In the genomic region with DNA sequence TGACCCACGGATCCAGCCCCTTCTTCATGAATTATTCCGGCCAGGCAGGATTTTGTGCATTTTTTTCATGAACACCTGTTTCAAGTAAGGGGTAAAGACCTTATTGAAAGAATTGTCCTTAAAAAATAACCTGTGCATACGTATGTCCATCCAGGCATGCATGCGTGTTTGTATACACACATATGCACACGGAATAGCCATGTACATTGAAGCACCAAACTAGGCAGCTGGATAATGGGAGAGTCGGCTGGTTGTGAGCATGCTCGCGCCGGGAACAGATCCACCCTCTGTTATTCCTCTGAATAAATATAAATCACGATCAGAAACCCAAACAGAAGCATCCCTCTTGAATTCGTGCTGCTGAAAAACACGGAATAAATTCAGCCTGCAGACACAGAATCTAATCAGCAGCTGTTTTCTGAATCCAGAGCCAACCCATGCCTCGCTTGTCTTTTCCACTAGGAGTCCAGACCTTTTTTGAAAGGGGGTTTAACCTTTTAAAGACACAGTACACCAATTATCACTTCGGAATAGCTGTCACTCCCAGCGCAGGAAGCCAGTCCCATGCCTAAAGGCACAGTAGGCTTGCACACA, we compare ENCODE assay signal across 8 cellular contexts.
DNase-seq lines count a peak whose midpoint lies in the region; ATAC-seq and FAIRE-seq lines count a peak whose summit lies in the region.

A gene (minus strand): TSS at position 473 of the 594 bp plus-strand sequence.

- in situ Hi-C loops in T47D (cut with HindIII; ENCODE audit: low pct_unique_long_range_greater_than_20kb, low sequenced_read_pairs): no loop called here

- DNase-seq in activated T-cell treated with anti-CD3 and anti-CD28 coated beads, Interleukin-2, amount 50 U/mL, for 24 hours: no peak
- DNase-seq in activated T-cell treated with anti-CD3 and anti-CD28 coated beads, Interleukin-2, amount 50 U/mL, for 1 hour: no peak
- peak; percentile 75 to 86 for DNase-seq in NCI-H526 (lab: John Stamatoyannopoulos, UW)
- DNase-seq in T47D (ENCODE audit: low read depth in 1 of 2, low spot score in 1 of 2): peak; percentile 23 to 46
- DNase-seq in stimulated activated effector memory CD8-positive, alpha-beta T cell treated with anti-CD3 and anti-CD28 coated beads, Interleukin-12 subunit alpha, Interleukin-12 subunit beta, amount 100 ng/mL, for 72 hours (ENCODE audit: low spot score in 2 of 2): peak in 1 of 2 donors; percentile 45

- no peaks in the 10 kb centered on the region for H3K36me3 Mint-ChIP-seq in activated T-cell treated with anti-CD3 and anti-CD28 coated beads, Interleukin-2, amount 50 U/mL, for 24 hours (ENCODE audit: low read depth)
- peaks cover 8% of the 10 kb centered on the region for H3K36me3 Mint-ChIP-seq in stimulated activated effector memory CD8-positive, alpha-beta T cell treated with anti-CD3 and anti-CD28 coated beads, Interleukin-12 subunit alpha, Interleukin-12 subunit beta, amount 100 ng/mL, for 72 hours

- ATAC-seq in stimulated activated effector memory CD8-positive, alpha-beta T cell treated with anti-CD3 and anti-CD28 coated beads, Interleukin-12 subunit alpha, Interleukin-12 subunit beta, amount 100 ng/mL, for 72 hours: no peak
- ATAC-seq in GM19463 (IDR thresholded peaks at IDR 0.05; ENCODE audit: unreplicated experiment): no peak
- no peak for ATAC-seq in HG03108 (IDR thresholded peaks at IDR 0.05; ENCODE audit: unreplicated experiment)

- peaks cover 3% of the 10 kb centered on the region for H3K9me3 Mint-ChIP-seq in activated T-cell treated with anti-CD3 and anti-CD28 coated beads, Interleukin-2, amount 50 U/mL, for 24 hours
- no peaks in the 10 kb centered on the region for H3K9me3 Mint-ChIP-seq in stimulated activated effector memory CD8-positive, alpha-beta T cell treated with anti-CD3 and anti-CD28 coated beads, Interleukin-12 subunit alpha, Interleukin-12 subunit beta, amount 100 ng/mL, for 72 hours

- FAIRE-seq in islet of Langerhans (lab: Jason Lieb, UNC): peak; percentile 85

- peak within 1 kb of the TSS; percentile 86 for H3K4me3 Mint-ChIP-seq in activated T-cell treated with anti-CD3 and anti-CD28 coated beads, Interleukin-2, amount 50 U/mL, for 24 hours
- peak within 1 kb of the TSS; percentile 77 for H3K4me3 Mint-ChIP-seq in stimulated activated effector memory CD8-positive, alpha-beta T cell treated with anti-CD3 and anti-CD28 coated beads, Interleukin-12 subunit alpha, Interleukin-12 subunit beta, amount 100 ng/mL, for 72 hours

- H3K4me1 Mint-ChIP-seq in activated T-cell treated with anti-CD3 and anti-CD28 coated beads, Interleukin-2, amount 50 U/mL, for 24 hours (ENCODE audit: low read depth): peaks cover 68% of the 10 kb centered on the region
- peaks cover 70% of the 10 kb centered on the region for H3K4me1 Mint-ChIP-seq in stimulated activated effector memory CD8-positive, alpha-beta T cell treated with anti-CD3 and anti-CD28 coated beads, Interleukin-12 subunit alpha, Interleukin-12 subunit beta, amount 100 ng/mL, for 72 hours

- no peaks in the 10 kb centered on the region for H3K27me3 Mint-ChIP-seq in activated T-cell treated with anti-CD3 and anti-CD28 coated beads, Interleukin-2, amount 50 U/mL, for 24 hours

- peak within 1 kb of the TSS; percentile 97 for H3K27ac Mint-ChIP-seq in activated T-cell treated with anti-CD3 and anti-CD28 coated beads, Interleukin-2, amount 50 U/mL, for 24 hours
- H3K27ac Mint-ChIP-seq in stimulated activated effector memory CD8-positive, alpha-beta T cell treated with anti-CD3 and anti-CD28 coated beads, Interleukin-12 subunit alpha, Interleukin-12 subunit beta, amount 100 ng/mL, for 72 hours: peak within 1 kb of the TSS; percentile 91

Comparison
In these comparisons a context has a peak if more than half of its experiments do, and no peak if none do; other contexts are left out.
1. DNase-seq: peak in NCI-H526 (2 of 2) and T47D (2 of 2); none in activated T-cell treated with anti-CD3 and anti-CD28 coated beads, Interleukin-2, amount 50 U/mL, for 24 hours (single experiment) and activated T-cell treated with anti-CD3 and anti-CD28 coated beads, Interleukin-2, amount 50 U/mL, for 1 hour (single experiment).